9 cellular contexts compared by ENCODE assay signal in the genomic region with DNA sequence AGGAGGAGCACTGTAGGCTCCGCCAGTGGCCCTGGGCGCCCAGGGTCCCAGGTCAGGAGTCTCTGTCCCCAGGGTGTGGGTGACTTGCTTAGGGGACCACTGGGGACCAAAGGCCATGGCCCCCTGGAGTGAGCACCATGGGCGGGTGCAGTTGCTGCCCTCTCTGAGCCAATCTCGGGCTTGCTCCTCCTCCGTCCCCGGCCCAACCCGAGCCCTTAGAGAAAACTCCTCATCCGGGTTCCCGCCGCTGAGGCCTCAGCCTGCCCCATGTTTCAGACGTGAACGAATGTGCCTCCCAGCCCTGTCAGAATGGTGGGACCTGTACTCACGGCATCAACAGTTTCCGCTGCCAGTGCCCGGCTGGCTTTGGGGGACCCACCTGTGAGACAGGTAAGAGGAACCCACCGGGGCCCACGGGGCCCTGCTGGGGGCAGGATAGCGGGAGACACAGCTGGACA. TPM values are rescaled to one million over a fixed set of nuclear protein-coding genes. Genes with fewer than 3 reads are reported as not detected.
DNase-seq lines count a peak whose midpoint lies in the region; ATAC-seq and TF ChIP-seq lines count a peak whose summit lies in the region.
"Had no signal": no experiment of that assay in that cellular context is flagged by ENCODE, and none has a peak within 500 bp of the region (broad histone marks: within the 10 kb centered on the region; RNA-seq: fewer than 3 reads in every experiment).

No MANE protein-coding gene starts in this region.

- H3K9me3 ChIP-seq in mucosa of descending colon (no peaks in the 10 kb centered on the region), SJCRH30 (replicated peaks) (no peaks in the 10 kb centered on the region)

- no peaks in the 10 kb centered on the region for H3K9me3 Mint-ChIP-seq in activated CD4-positive, alpha-beta memory T cell treated with anti-CD3 and anti-CD28 coated beads for 36 hours

- peak; percentile 60 for DNase-seq in activated CD4-positive, alpha-beta memory T cell treated with anti-CD3 and anti-CD28 coated beads for 36 hours
- DNase-seq in mucosa of descending colon (peak in 1 of 3 donors; percentile 21), ecto neural progenitor cell (ENCODE audit: low spot score) (no peak), SJCRH30 (no peak), NCI-H2227 treated with DMSO at 0.1 percent for 48 hours (lab: John Stamatoyannopoulos, UW) (no peak)
- DNase-seq: NCI-H187 treated with DMSO at 0.1 percent for 48 hours had no signal

- H3K4me1 Mint-ChIP-seq in activated CD4-positive, alpha-beta memory T cell treated with anti-CD3 and anti-CD28 coated beads for 36 hours (ENCODE audit: low read depth), result peaks cover 23% of the 10 kb centered on the region

- H3K36me3 ChIP-seq in mucosa of descending colon (ENCODE audit: low read depth) (no peaks in the 10 kb centered on the region), SJCRH30 (peaks cover 6% of the 10 kb centered on the region)

- H3K4me3 ChIP-seq in GM12875 (ENCODE audit: low read depth, low read length) (peak overlapping the region; percentile 52), mucosa of descending colon (no peak overlapping the region), SJCRH30 (no peak overlapping the region)

- no peak for TF ChIP-seq CTCF in GM12875 (IDR thresholded peaks at IDR 0.05; ENCODE audit: borderline replicate concordance, insufficient read depth, low read depth, low read length)
- no peak for TF ChIP-seq CTCF in mucosa of descending colon (IDR thresholded peaks at IDR 0.05)

- no peaks in the 10 kb centered on the region for H3K27me3 ChIP-seq in SJCRH30

- POLR2A ChIA-PET in activated CD4-positive, alpha-beta memory T cell treated with anti-CD3 and anti-CD28 coated beads for 36 hours (lab: Charles Lee), result no interaction called here

- CTCF ChIA-PET in activated CD4-positive, alpha-beta memory T cell treated with anti-CD3 and anti-CD28 coated beads for 36 hours (lab: Charles Lee), result no interaction called here

- H3K27me3 Mint-ChIP-seq in activated CD4-positive, alpha-beta memory T cell treated with anti-CD3 and anti-CD28 coated beads for 36 hours, result no peaks in the 10 kb centered on the region

- no peak overlapping the region for H3K27ac ChIP-seq in SJCRH30

- H3K4me3 Mint-ChIP-seq in activated CD4-positive, alpha-beta memory T cell treated with anti-CD3 and anti-CD28 coated beads for 36 hours, result peak overlapping the region; percentile 69

- peak overlapping the region; percentile 54 for H3K27ac Mint-ChIP-seq in activated CD4-positive, alpha-beta memory T cell treated with anti-CD3 and anti-CD28 coated beads for 36 hours

- intact Hi-C loops in activated CD4-positive, alpha-beta memory T cell treated with anti-CD3 and anti-CD28 coated beads for 36 hours (cut with micrococcal nuclease), result no loop called here
- intact Hi-C loops in mucosa of descending colon (cut with DNase I, micrococcal nuclease), result no loop called here

- peaks cover 4% of the 10 kb centered on the region for H3K4me1 ChIP-seq in mucosa of descending colon (ENCODE audit: low read depth)
- H3K4me1 ChIP-seq in SJCRH30, result no peaks in the 10 kb centered on the region

- ATAC-seq in GM21786 (IDR thresholded peaks at IDR 0.05; ENCODE audit: unreplicated experiment) (peak; percentile 1), mucosa of descending colon (peak; percentile 61), HG02938 (IDR thresholded peaks at IDR 0.05; ENCODE audit: unreplicated experiment) (no peak)

- peaks cover 6% of the 10 kb centered on the region for H3K36me3 Mint-ChIP-seq in activated CD4-positive, alpha-beta memory T cell treated with anti-CD3 and anti-CD28 coated beads for 36 hours

RNA-seq across cellular contexts. Expression of a gene that starts 38.6 kb away (rescaled TPM):
- 1 to 10 TPM; 2.6 to 3.8 TPM for total RNA-seq in activated CD4-positive, alpha-beta memory T cell treated with anti-CD3 and anti-CD28 coated beads for 36 hours
- 10 to 100 TPM in 2 of 3 donors, 1 to 10 TPM in 1; 7.0 to 16.3 (median 14.1) TPM for total RNA-seq in mucosa of descending colon
- 22.3 and 28.4 TPM in 2 replicates for total RNA-seq in SJCRH30 (2014; rRNA removed; shearing (Covaris generic))
